In the genomic region with DNA sequence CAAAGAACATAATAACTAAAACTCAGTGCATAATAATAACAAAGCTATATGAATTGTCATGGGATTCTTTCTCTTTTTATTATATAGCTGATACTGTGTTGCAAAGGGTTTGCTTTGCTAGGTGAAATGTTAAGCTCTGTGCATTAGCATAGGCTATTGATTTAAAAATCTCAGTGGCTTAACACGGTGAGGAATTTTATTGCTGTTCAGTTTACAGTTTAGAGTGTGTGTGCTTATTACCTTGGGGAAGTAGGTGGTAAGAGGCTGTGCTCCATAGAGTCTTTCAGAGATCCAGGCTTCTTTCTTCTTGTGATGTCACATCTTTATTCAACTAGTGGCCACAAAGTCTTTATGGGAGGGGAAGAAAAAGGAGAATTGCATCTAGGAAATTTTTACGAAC, we compare ENCODE assay signal across 7 cellular contexts.
"Had no signal": no experiment of that assay in that cellular context is flagged by ENCODE, and none has a peak within 500 bp of the region (broad histone marks: within the 10 kb centered on the region; RNA-seq: fewer than 3 reads in every experiment).

No MANE protein-coding gene starts in this region.

- H3K27me3 Mint-ChIP-seq: IgD-negative memory B cell had no signal

- H3K9me3 Mint-ChIP-seq: IgD-negative memory B cell had no signal

- H3K4me3 ChIP-seq: GM23338, HAP-1 had no signal

- H3K4me3 Mint-ChIP-seq: GM23338, IgD-negative memory B cell had no signal

- H3K36me3 ChIP-seq: HAP-1 had no signal

- H3K9me3 ChIP-seq: HAP-1 had no signal

- DNase-seq: H7, KBM-7 had no signal

- ATAC-seq: GM23338, HCT116 had no signal

- H3K27ac ChIP-seq: KMS-11 had no signal

- H3K27ac Mint-ChIP-seq: GM23338, IgD-negative memory B cell had no signal
